Comparison of ENCODE assay signal across 1 cellular context in the genomic region with DNA sequence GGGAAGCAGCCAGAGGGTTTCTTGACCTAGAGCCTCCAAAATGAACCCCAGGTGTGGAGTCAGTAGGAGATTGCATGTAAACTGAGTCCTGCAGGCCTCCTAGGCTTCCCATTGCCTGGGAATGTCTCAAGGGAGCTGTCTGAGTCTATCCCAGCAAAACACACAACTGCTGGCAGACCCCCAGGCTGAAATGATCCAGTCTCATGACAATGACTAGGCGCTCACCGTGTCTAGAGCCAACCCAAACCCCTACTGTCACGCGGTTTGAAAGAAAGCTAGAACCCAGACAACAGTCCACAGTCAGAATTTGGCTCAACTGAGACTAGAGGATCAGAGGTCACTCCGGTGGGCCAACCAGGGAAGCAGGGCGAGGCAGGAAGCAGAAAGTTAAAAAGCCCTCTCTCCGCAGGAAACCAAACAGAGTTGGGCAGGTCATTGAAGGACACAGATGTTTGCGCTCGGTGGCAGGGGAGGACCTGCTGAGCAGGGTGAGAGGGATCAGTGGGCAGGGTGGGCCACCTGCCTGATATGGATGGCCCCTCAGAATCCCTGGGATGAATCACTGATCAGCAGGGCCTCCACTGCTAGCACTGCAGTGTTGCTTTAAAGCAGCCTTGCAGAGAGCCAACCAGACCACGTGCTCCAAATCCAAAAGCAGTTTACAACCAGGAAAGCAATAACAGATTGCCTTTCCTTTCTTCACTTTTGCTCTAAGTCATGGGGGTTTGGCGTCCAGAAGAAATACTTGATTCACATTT.
A peak's percentile ranks its signal among the peaks of the same experiment; 100 is the strongest.
TF ChIP-seq lines count a peak whose summit lies in the region.

No MANE protein-coding gene starts in this region.

TF ChIP-seq in HepG2, 621 proteins besides CTCF, POLR2A, EP300 and RAD21 (continued from another document and continues in another):
- TF ChIP-seq TEF (CRISPR knock-in tag; IDR thresholded peaks at IDR 0.05) (no peak), TGIF2 (CRISPR knock-in tag; IDR thresholded peaks at IDR 0.05) (peak; percentile 31; the same call in 1 of the 2 replicates), MED13 (CRISPR knock-in tag; IDR thresholded peaks at IDR 0.05) (peak; percentile 79), ZNF253 (CRISPR knock-in tag; IDR thresholded peaks at IDR 0.05; ENCODE audit: borderline replicate concordance) (no peak), ZNF180 (CRISPR knock-in tag; IDR thresholded peaks at IDR 0.05; ENCODE audit: borderline replicate concordance, low read depth) (no peak), ZNF614 (CRISPR knock-in tag; IDR thresholded peaks at IDR 0.05; ENCODE audit: borderline replicate concordance) (peak; percentile 88; the same call in 1 of the 2 replicates), NKX3-1 (CRISPR knock-in tag; IDR thresholded peaks at IDR 0.05) (0 out of 2 replicates have a peak, but pooled peaks have one; percentile 39), ZNF232 (CRISPR knock-in tag; IDR thresholded peaks at IDR 0.05; ENCODE audit: borderline replicate concordance) (peak; percentile 48; the same call in 1 of the 2 replicates), SMYD3 (CRISPR knock-in tag; IDR thresholded peaks at IDR 0.05) (peak; percentile 70; the same call in 1 of the 2 replicates), NFYB (CRISPR knock-in tag; IDR thresholded peaks at IDR 0.05) (peak; percentile 59), ZNF230 (CRISPR knock-in tag; IDR thresholded peaks at IDR 0.05) (0 out of 2 replicates have a peak, but pooled peaks have one; percentile 71), ZKSCAN1 (IDR thresholded peaks at IDR 0.05; ENCODE audit: low read length) (no peak), KDM5A (IDR thresholded peaks at IDR 0.05; ENCODE audit: borderline replicate concordance, low read length) (no peak), ZNF205 (CRISPR knock-in tag; IDR thresholded peaks at IDR 0.05) (peak; percentile 94; the same call in 1 of the 2 replicates), AGO2 (optimal IDR thresholded peaks at IDR 0.05; ENCODE audit: low read depth, low read length) (no peak), ZNF264 (CRISPR knock-in tag; IDR thresholded peaks at IDR 0.05) (peak; percentile 90), ZNF432 (CRISPR knock-in tag; IDR thresholded peaks at IDR 0.05; ENCODE audit: borderline replicate concordance) (no peak), SMARCC2 (IDR thresholded peaks at IDR 0.05) (no peak), BHLHE40 (IDR thresholded peaks at IDR 0.05; ENCODE audit: low read length) (no peak), GTF2F1 (IDR thresholded peaks at IDR 0.05; ENCODE audit: low read length) (no peak), TCF7 (IDR thresholded peaks at IDR 0.05; ENCODE audit: low read depth) (0 out of 2 replicates have a peak, but pooled peaks have one; percentile 50), ZNF17 (CRISPR knock-in tag; IDR thresholded peaks at IDR 0.05) (no peak), ZNF646 (CRISPR knock-in tag; IDR thresholded peaks at IDR 0.05) (no peak), ZFP36 (IDR thresholded peaks at IDR 0.05; ENCODE audit: borderline replicate concordance, low read depth, low read length, partially characterized antibody) (no peak), SMC3 (IDR thresholded peaks at IDR 0.05; ENCODE audit: low read length) (no peak; the same call in 1 of the 2 replicates), CREB3 (CRISPR knock-in tag; IDR thresholded peaks at IDR 0.05) (0 out of 2 replicates have a peak, but pooled peaks have one; percentile 60), ZNF572 (CRISPR knock-in tag; IDR thresholded peaks at IDR 0.05) (no peak; the same call in 1 of the 2 replicates), KLF12 (CRISPR knock-in tag; IDR thresholded peaks at IDR 0.05; ENCODE audit: borderline replicate concordance) (peak; percentile 74; the same call in 1 of the 2 replicates), ZBTB20 (CRISPR knock-in tag; IDR thresholded peaks at IDR 0.05; ENCODE audit: borderline replicate concordance, low read depth) (peak; percentile 50), NR1H2 (CRISPR knock-in tag; IDR thresholded peaks at IDR 0.05; ENCODE audit: borderline replicate concordance, low read depth) (no peak), ZNF619 (CRISPR knock-in tag; IDR thresholded peaks at IDR 0.05) (0 out of 2 replicates have a peak, but pooled peaks have one; percentile 15), LRRFIP1 (CRISPR knock-in tag; conservative IDR thresholded peaks at IDR 0.05) (no peak), LCORL (IDR thresholded peaks at IDR 0.05) (peak; percentile 76; the same call in 1 of the 2 replicates), LCORL (CRISPR knock-in tag; IDR thresholded peaks at IDR 0.05) (peak; percentile 99), SP140L (CRISPR knock-in tag; IDR thresholded peaks at IDR 0.05; ENCODE audit: borderline replicate concordance) (no peak)
- TF ChIP-seq, protein P1, sequence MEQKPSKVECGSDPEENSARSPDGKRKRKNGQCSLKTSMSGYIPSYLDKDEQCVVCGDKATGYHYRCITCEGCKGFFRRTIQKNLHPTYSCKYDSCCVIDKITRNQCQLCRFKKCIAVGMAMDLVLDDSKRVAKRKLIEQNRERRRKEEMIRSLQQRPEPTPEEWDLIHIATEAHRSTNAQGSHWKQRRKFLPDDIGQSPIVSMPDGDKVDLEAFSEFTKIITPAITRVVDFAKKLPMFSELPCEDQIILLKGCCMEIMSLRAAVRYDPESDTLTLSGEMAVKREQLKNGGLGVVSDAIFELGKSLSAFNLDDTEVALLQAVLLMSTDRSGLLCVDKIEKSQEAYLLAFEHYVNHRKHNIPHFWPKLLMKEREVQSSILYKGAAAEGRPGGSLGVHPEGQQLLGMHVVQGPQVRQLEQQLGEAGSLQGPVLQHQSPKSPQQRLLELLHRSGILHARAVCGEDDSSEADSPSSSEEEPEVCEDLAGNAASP (CRISPR knock-in tag; IDR thresholded peaks at IDR 0.05; ENCODE audit: borderline replicate concordance): peak; percentile 100
- TF ChIP-seq, protein P2, sequence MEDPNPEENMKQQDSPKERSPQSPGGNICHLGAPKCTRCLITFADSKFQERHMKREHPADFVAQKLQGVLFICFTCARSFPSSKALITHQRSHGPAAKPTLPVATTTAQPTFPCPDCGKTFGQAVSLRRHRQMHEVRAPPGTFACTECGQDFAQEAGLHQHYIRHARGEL (CRISPR knock-in tag; IDR thresholded peaks at IDR 0.05): no peak
- TF ChIP-seq, protein P3, sequence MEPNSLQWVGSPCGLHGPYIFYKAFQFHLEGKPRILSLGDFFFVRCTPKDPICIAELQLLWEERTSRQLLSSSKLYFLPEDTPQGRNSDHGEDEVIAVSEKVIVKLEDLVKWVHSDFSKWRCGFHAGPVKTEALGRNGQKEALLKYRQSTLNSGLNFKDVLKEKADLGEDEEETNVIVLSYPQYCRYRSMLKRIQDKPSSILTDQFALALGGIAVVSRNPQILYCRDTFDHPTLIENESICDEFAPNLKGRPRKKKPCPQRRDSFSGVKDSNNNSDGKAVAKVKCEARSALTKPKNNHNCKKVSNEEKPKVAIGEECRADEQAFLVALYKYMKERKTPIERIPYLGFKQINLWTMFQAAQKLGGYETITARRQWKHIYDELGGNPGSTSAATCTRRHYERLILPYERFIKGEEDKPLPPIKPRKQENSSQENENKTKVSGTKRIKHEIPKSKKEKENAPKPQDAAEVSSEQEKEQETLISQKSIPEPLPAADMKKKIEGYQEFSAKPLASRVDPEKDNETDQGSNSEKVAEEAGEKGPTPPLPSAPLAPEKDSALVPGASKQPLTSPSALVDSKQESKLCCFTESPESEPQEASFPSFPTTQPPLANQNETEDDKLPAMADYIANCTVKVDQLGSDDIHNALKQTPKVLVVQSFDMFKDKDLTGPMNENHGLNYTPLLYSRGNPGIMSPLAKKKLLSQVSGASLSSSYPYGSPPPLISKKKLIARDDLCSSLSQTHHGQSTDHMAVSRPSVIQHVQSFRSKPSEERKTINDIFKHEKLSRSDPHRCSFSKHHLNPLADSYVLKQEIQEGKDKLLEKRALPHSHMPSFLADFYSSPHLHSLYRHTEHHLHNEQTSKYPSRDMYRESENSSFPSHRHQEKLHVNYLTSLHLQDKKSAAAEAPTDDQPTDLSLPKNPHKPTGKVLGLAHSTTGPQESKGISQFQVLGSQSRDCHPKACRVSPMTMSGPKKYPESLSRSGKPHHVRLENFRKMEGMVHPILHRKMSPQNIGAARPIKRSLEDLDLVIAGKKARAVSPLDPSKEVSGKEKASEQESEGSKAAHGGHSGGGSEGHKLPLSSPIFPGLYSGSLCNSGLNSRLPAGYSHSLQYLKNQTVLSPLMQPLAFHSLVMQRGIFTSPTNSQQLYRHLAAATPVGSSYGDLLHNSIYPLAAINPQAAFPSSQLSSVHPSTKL (CRISPR knock-in tag; IDR thresholded peaks at IDR 0.05): peak; percentile 80; the same call in 1 of the 2 replicates
- TF ChIP-seq, protein P4, sequence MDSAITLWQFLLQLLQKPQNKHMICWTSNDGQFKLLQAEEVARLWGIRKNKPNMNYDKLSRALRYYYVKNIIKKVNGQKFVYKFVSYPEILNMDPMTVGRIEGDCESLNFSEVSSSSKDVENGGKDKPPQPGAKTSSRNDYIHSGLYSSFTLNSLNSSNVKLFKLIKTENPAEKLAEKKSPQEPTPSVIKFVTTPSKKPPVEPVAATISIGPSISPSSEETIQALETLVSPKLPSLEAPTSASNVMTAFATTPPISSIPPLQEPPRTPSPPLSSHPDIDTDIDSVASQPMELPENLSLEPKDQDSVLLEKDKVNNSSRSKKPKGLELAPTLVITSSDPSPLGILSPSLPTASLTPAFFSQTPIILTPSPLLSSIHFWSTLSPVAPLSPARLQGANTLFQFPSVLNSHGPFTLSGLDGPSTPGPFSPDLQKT (CRISPR knock-in tag; IDR thresholded peaks at IDR 0.05; ENCODE audit: borderline replicate concordance): no peak
- TF ChIP-seq, protein P5, sequence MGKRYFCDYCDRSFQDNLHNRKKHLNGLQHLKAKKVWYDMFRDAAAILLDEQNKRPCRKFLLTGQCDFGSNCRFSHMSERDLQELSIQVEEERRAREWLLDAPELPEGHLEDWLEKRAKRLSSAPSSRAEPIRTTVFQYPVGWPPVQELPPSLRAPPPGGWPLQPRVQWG (CRISPR knock-in tag; IDR thresholded peaks at IDR 0.05; ENCODE audit: borderline replicate concordance, low read depth): no peak
